Comparison of ENCODE assay signal across 8 cellular contexts in genomic region chr22:39241632-39242388, GRCh38. TPM values are rescaled to one million over a fixed set of nuclear protein-coding genes. Genes with fewer than 3 reads are reported as not detected.
DNase-seq lines count a peak whose midpoint lies in the region; ATAC-seq and TF ChIP-seq lines count a peak whose summit lies in the region.

No MANE protein-coding gene starts in this region.

- ATAC-seq in activated T-cell treated with anti-CD3 and anti-CD28 coated beads, Interleukin-2, amount 50 U/mL, for 72 hours (replicated peaks in 1 of 2): peak; percentile 9 to 11
- no peak for ATAC-seq in HG02885 (IDR thresholded peaks at IDR 0.05; ENCODE audit: poor library complexity, unreplicated experiment)

- H3K4me3 ChIP-seq in HEK293 (ENCODE audit: low read depth, low read length) (no peak overlapping the region), right atrium auricular region (peak overlapping the region; percentile 56 to 61), spleen (peak overlapping the region; percentile 13 to 72 (median 54)), osteoblast (ENCODE audit: insufficient read depth, low read length) (no peak overlapping the region), BE2C (ENCODE audit: low read depth, low read length) (no peak overlapping the region)

- peaks cover 52% of the 10 kb centered on the region for H3K4me1 Mint-ChIP-seq in activated T-cell treated with anti-CD3 and anti-CD28 coated beads, Interleukin-2, amount 50 U/mL, for 72 hours (ENCODE audit: low read depth)

- no peak overlapping the region for H2AFZ ChIP-seq in osteoblast (ENCODE audit: low read length)

- no peaks in the 10 kb centered on the region for H3K9me3 Mint-ChIP-seq in activated T-cell treated with anti-CD3 and anti-CD28 coated beads, Interleukin-2, amount 50 U/mL, for 72 hours

- H3K27ac ChIP-seq in HEK293 (ENCODE audit: extremely low read depth, low read depth, low read length) (peak overlapping the region; percentile 52; the same call in 1 of the 2 replicates), right atrium auricular region (peak overlapping the region; percentile 87), spleen (peak overlapping the region in 7 of 8 donors; percentile 29 to 86 (median 72)), osteoblast (ENCODE audit: low read depth, low read length) (no peak overlapping the region)

- POLR2A ChIA-PET in HEK293 (lab: Yijun Ruan, JAX): interaction anchor here (0.8 to 1.2 kb wide), 5 partner anchors 68 to 278 kb away, joined by 3 to 5 read pairs (median 3); partner anchors contain the start of genes ATF4 and RPL3

- peak; percentile 25 to 34 for DNase-seq in activated T-cell treated with anti-CD3 and anti-CD28 coated beads, Interleukin-2, amount 50 U/mL, for 72 hours
- DNase-seq in right atrium auricular region (ENCODE audit: low spot score) (no peak), spleen (no peak), osteoblast (ENCODE audit: insufficient read length, low spot score, missing footprints) (no peak), COR-L47 (lab: John Stamatoyannopoulos, UW) (no peak), BE2C (no peak)

- H3K4me1 ChIP-seq in HEK293 (ENCODE audit: control insufficient read depth, insufficient read depth, low read length) (peaks cover 28% of the 10 kb centered on the region), right atrium auricular region (peaks cover 0 to 91% of the 10 kb centered on the region in 2 donors), spleen (peaks cover 30 to 94% (median 67%) of the 10 kb centered on the region in 6 donors), osteoblast (ENCODE audit: insufficient read depth, low read length) (no peaks in the 10 kb centered on the region), BE2C (peaks cover 8% of the 10 kb centered on the region)

- no peaks in the 10 kb centered on the region for H3K36me3 ChIP-seq in HEK293 (ENCODE audit: control insufficient read depth in 2 of 2, insufficient read depth in 1 of 2, low read length in 2 of 2)
- no peaks in the 10 kb centered on the region for H3K36me3 ChIP-seq in right atrium auricular region
- H3K36me3 ChIP-seq in spleen: no peaks in the 10 kb centered on the region
- H3K36me3 ChIP-seq in osteoblast (ENCODE audit: insufficient read depth, low read length): no peaks in the 10 kb centered on the region
- no peaks in the 10 kb centered on the region for H3K36me3 ChIP-seq in BE2C

- peak overlapping the region; percentile 87 to 93 for H3K4me3 Mint-ChIP-seq in activated T-cell treated with anti-CD3 and anti-CD28 coated beads, Interleukin-2, amount 50 U/mL, for 72 hours

- CTCF ChIA-PET in HEK293 (lab: Yijun Ruan, JAX): interaction anchor here (0.8 kb wide), 1 partner anchor 71 kb away, joined by 5 read pairs; no protein-coding TSS in a partner anchor

- H3K27me3 Mint-ChIP-seq in activated T-cell treated with anti-CD3 and anti-CD28 coated beads, Interleukin-2, amount 50 U/mL, for 72 hours (ENCODE audit: low read depth): peaks cover 56% of the 10 kb centered on the region

- no peak overlapping the region for H3K4me2 ChIP-seq in osteoblast (ENCODE audit: insufficient read depth, low read length)

- H3K27me3 ChIP-seq in right atrium auricular region (no peaks in the 10 kb centered on the region), spleen (replicated peaks in 1 of 7) (peaks cover 0 to 98% (median 52%) of the 10 kb centered on the region in 7 donors), osteoblast (ENCODE audit: insufficient read depth, low read length) (peaks cover 72% of the 10 kb centered on the region), BE2C (peaks cover 55% of the 10 kb centered on the region)

- WGBS in spleen, 5 donors: 7 to 11% (median 7%) methylated on average over 38 to 71 of the region's 71 CpGs

- intact Hi-C loops in spleen (cut with DNase I; ENCODE audit: low total_unique reads): no loop called here

- TF ChIP-seq POLR2A in spleen (IDR thresholded peaks at IDR 0.05): no peak

- peak overlapping the region; percentile 18 for H3K27ac Mint-ChIP-seq in activated T-cell treated with anti-CD3 and anti-CD28 coated beads, Interleukin-2, amount 50 U/mL, for 72 hours

- no peaks in the 10 kb centered on the region for H4K20me1 ChIP-seq in osteoblast (ENCODE audit: insufficient read depth, low read length)

- TF ChIP-seq CTCF in HEK293 (tag by site-specific recombination; IDR thresholded peaks at IDR 0.05) (no peak), right atrium auricular region (IDR thresholded peaks at IDR 0.05) (no peak), spleen (IDR thresholded peaks at IDR 0.05 in 8 of 11, conservative IDR thresholded peaks at IDR 0.05 in 3 of 11) (no peak), osteoblast (IDR thresholded peaks at IDR 0.05; ENCODE audit: extremely low read depth, low read depth, low read length) (no peak), BE2C (IDR thresholded peaks at IDR 0.05; ENCODE audit: low read depth, low read length) (no peak)

- H3K9me3 ChIP-seq in HEK293 (ENCODE audit: control insufficient read depth, insufficient read depth, low read depth, low read length) (no peaks in the 10 kb centered on the region), right atrium auricular region (no peaks in the 10 kb centered on the region), spleen (no peaks in the 10 kb centered on the region), osteoblast (ENCODE audit: low read depth, low read length) (no peaks in the 10 kb centered on the region), BE2C (no peaks in the 10 kb centered on the region)

- H3K36me3 Mint-ChIP-seq in activated T-cell treated with anti-CD3 and anti-CD28 coated beads, Interleukin-2, amount 50 U/mL, for 72 hours (ENCODE audit: insufficient read depth in 2 of 2): peaks cover 0 to 4% of the 10 kb centered on the region in 2 donors

- no peaks in the 10 kb centered on the region for H3K79me2 ChIP-seq in osteoblast (ENCODE audit: insufficient read depth, low read length)

TF ChIP-seq in HEK293, 187 proteins besides CTCF, POLR2A, EP300 and RAD21 (continues in another document):
- TF ChIP-seq ZNF239 (tag by site-specific recombination; IDR thresholded peaks at IDR 0.05): no peak
- peak; percentile 75 for TF ChIP-seq SCRT2 (tag by site-specific recombination; IDR thresholded peaks at IDR 0.05)
- TF ChIP-seq ZNF473 (tag by site-specific recombination; IDR thresholded peaks at IDR 0.05): no peak
- no peak for TF ChIP-seq SETDB1 (IDR thresholded peaks at IDR 0.05; ENCODE audit: insufficient read length, low read length)
- TF ChIP-seq ZNF707 (tag by site-specific recombination; IDR thresholded peaks at IDR 0.05): no peak
- TF ChIP-seq, protein P1, sequence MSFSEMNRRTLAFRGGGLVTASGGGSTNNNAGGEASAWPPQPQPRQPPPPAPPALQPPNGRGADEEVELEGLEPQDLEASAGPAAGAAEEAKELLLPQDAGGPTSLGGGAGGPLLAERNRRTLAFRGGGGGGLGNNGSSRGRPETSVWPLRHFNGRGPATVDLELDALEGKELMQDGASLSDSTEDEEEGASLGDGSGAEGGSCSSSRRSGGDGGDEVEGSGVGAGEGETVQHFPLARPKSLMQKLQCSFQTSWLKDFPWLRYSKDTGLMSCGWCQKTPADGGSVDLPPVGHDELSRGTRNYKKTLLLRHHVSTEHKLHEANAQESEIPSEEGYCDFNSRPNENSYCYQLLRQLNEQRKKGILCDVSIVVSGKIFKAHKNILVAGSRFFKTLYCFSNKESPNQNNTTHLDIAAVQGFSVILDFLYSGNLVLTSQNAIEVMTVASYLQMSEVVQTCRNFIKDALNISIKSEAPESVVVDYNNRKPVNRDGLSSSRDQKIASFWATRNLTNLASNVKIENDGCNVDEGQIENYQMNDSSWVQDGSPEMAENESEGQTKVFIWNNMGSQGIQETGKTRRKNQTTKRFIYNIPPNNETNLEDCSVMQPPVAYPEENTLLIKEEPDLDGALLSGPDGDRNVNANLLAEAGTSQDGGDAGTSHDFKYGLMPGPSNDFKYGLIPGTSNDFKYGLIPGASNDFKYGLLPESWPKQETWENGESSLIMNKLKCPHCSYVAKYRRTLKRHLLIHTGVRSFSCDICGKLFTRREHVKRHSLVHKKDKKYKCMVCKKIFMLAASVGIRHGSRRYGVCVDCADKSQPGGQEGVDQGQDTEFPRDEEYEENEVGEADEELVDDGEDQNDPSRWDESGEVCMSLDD (tag by site-specific recombination; IDR thresholded peaks at IDR 0.05): no peak
- peak; percentile 17; the same call in 1 of the 2 replicates for TF ChIP-seq EGR2 (tag by site-specific recombination; IDR thresholded peaks at IDR 0.05; ENCODE audit: low read depth)
- 0 out of 2 replicates have a peak, but pooled peaks have one; percentile 27 for TF ChIP-seq SCRT1 (tag by site-specific recombination; IDR thresholded peaks at IDR 0.05; ENCODE audit: borderline replicate concordance)
- peak; percentile 11; the same call in 1 of the 2 replicates for TF ChIP-seq ZBTB8A (tag by site-specific recombination; IDR thresholded peaks at IDR 0.05)
- TF ChIP-seq ZFP41 (tag by site-specific recombination; IDR thresholded peaks at IDR 0.05; ENCODE audit: borderline replicate concordance): no peak
- TF ChIP-seq ZNF585B (tag by site-specific recombination; IDR thresholded peaks at IDR 0.05): no peak
- TF ChIP-seq GLI2 (tag by site-specific recombination; IDR thresholded peaks at IDR 0.05; ENCODE audit: borderline replicate concordance, low read depth): no peak
- TF ChIP-seq ZFHX2 (tag by site-specific recombination; conservative IDR thresholded peaks at IDR 0.05): peak; percentile 46
- TF ChIP-seq, protein P2, sequence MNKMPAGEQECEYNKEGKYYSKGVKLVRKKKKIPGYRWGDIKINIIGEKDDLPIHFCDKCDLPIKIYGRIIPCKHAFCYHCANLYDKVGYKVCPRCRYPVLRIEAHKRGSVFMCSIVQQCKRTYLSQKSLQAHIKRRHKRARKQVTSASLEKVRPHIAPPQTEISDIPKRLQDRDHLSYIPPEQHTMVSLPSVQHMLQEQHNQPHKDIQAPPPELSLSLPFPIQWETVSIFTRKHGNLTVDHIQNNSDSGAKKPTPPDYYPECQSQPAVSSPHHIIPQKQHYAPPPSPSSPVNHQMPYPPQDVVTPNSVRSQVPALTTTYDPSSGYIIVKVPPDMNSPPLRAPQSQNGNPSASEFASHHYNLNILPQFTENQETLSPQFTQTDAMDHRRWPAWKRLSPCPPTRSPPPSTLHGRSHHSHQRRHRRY (tag by site-specific recombination; IDR thresholded peaks at IDR 0.05): no peak
- peak; percentile 79 for TF ChIP-seq ZNF341 (tag by site-specific recombination; IDR thresholded peaks at IDR 0.05; ENCODE audit: low read depth)
- no peak for TF ChIP-seq ZBTB17 (tag by site-specific recombination; IDR thresholded peaks at IDR 0.05)

RNA-seq across cellular contexts. Expression of gene PDGFB, which starts 3.0 kb away (rescaled TPM):
- 1 to 10 TPM; 2.9 to 4.6 TPM for total RNA-seq in activated T-cell treated with anti-CD3 and anti-CD28 coated beads, Interleukin-2, amount 50 U/mL, for 72 hours
- total RNA-seq in right atrium auricular region (10 to 100 TPM; 21.9 to 22.0 TPM), spleen (10 to 100 TPM in 2 of 7 donors, 1 to 10 TPM in 5; 2.4 to 20.5 (median 9.3) TPM), osteoblast (under 0.01 TPM in 1 of 2 replicates, not detected in the other)
- 1 to 10 TPM; 1.7 to 8.2 (median 2.0) TPM for polyA plus RNA-seq in spleen
- polyA plus RNA-seq in BE2C (2012; ENCODE audit: insufficient read depth, insufficient read length, low read depth): not detected

Comparison
In these comparisons a context has a peak if more than half of its experiments do, and no peak if none do; other contexts are left out.
1. H3K4me3 ChIP-seq: peak in right atrium auricular region (2 of 2) and spleen (8 of 8); none in HEK293 (single experiment), osteoblast (single experiment) and BE2C (single experiment).
2. DNase-seq: peak in activated T-cell treated with anti-CD3 and anti-CD28 coated beads, Interleukin-2, amount 50 U/mL, for 72 hours (2 of 2); none in right atrium auricular region (single experiment), spleen (single experiment), osteoblast (single experiment), COR-L47 (single experiment) and BE2C (single experiment).